In the genomic region with DNA sequence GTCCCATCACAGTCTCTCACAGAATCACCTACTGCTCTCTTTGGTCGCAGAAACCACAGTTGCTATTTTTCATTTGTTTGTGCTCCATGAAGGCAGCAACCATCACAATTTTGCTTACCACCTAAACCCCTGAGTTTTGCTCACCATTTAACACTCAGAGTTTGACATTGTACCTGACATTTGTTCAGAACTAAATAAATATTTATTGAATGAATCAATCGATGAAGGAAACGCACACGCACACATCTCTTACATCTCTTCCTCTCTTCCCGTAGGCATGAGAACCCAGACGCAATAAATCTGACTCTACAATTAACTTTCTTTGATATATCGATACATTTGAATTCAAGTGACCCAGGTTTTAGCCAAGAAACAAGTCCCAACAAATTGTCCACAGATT, we compare ENCODE assay signal across 22 cellular contexts.
DNase-seq lines count a peak whose midpoint lies in the region; ATAC-seq, FAIRE-seq and TF ChIP-seq lines count a peak whose summit lies in the region.
"Had no signal": no experiment of that assay in that cellular context is flagged by ENCODE, and none has a peak within 500 bp of the region (broad histone marks: within the 10 kb centered on the region; RNA-seq: fewer than 3 reads in every experiment).

No MANE protein-coding gene starts in this region.

- peaks cover 10% of the 10 kb centered on the region; the same call in 1 of the 2 replicates for H3K36me3 ChIP-seq in ACC112 (ENCODE audit: insufficient read depth, low read length)
- H3K36me3 ChIP-seq in astrocyte (ENCODE audit: insufficient read depth, low read length): no peaks in the 10 kb centered on the region
- H3K36me3 ChIP-seq in mesenchymal stem cell (ENCODE audit: control insufficient read depth in 1 of 2, insufficient read depth in 2 of 2, low read depth in 1 of 2, low read length in 2 of 2): no peaks in the 10 kb centered on the region

- H2BK12ac ChIP-seq in mesenchymal stem cell (ENCODE audit: low read length in 2 of 2): peak overlapping the region; percentile 4 to 91

- no peak overlapping the region for H3K9ac ChIP-seq in astrocyte (ENCODE audit: low read length)
- H3K9ac ChIP-seq in mesenchymal stem cell (ENCODE audit: low read length): no peak overlapping the region

- no peak for ATAC-seq in GM21381 (IDR thresholded peaks at IDR 0.05; ENCODE audit: unreplicated experiment)
- ATAC-seq in GM18511 (IDR thresholded peaks at IDR 0.05; ENCODE audit: unreplicated experiment): no peak
- ATAC-seq: effector memory CD8-positive, alpha-beta T cell; left cardiac atrium; naive thymus-derived CD4-positive, alpha-beta T cell had no signal

- H3K14ac ChIP-seq in mesenchymal stem cell (ENCODE audit: low read length in 2 of 2): no peak overlapping the region

- H3K9me3 Mint-ChIP-seq in HFFc6 (peaks cover 37% of the 10 kb centered on the region), astrocyte (ENCODE audit: unreplicated experiment) (peaks cover 21% of the 10 kb centered on the region)

- peak overlapping the region; percentile 31 for H2AFZ ChIP-seq in ACC112 (ENCODE audit: low read length, unreplicated experiment)
- H2AFZ ChIP-seq in astrocyte (ENCODE audit: low read depth, low read length): peak overlapping the region; percentile 29
- no peak overlapping the region for H2AFZ ChIP-seq in mesenchymal stem cell (ENCODE audit: low read depth, low read length)

- peaks cover 9% of the 10 kb centered on the region for H3K9me3 ChIP-seq in astrocyte (ENCODE audit: insufficient read depth, low read depth, low read length)
- peaks cover 23% of the 10 kb centered on the region for H3K9me3 ChIP-seq in mesenchymal stem cell (ENCODE audit: control insufficient read depth, low read length)

- H2BK15ac ChIP-seq in mesenchymal stem cell (ENCODE audit: low read depth, poor library complexity, severe bottlenecking): no peak overlapping the region

- H2BK120ac ChIP-seq in mesenchymal stem cell (ENCODE audit: low read depth, low read length): peak overlapping the region; percentile 77

- H3K4me2 ChIP-seq in astrocyte (ENCODE audit: low read length): peak overlapping the region; percentile 47
- H3K4me2 ChIP-seq in mesenchymal stem cell (ENCODE audit: low read length, poor library complexity, severe bottlenecking): no peak overlapping the region

- DNase-seq in HFFc6: no peak
- no peak for DNase-seq in astrocyte (ENCODE audit: low read depth)
- no peak for DNase-seq in mesenchymal stem cell
- DNase-seq in activated CD4-positive, alpha-beta T cell treated with anti-CD3 and anti-CD28 coated beads for 1 hour: no peak
- DNase-seq in NCI-H2081 treated with DMSO at 0.1 percent for 48 hours (lab: John Stamatoyannopoulos, UW): no peak
- DNase-seq: activated CD4-positive, alpha-beta T cell treated with anti-CD3 and anti-CD28 coated beads, Interleukin-2, amount 50 U/mL, for 4 hours; activated CD8-positive, alpha-beta memory T cell treated with anti-CD3 and anti-CD28 coated beads, Interleukin-2, amount 50 U/mL, for 48 hours; activated naive CD8-positive, alpha-beta T cell treated with anti-CD3 and anti-CD28 coated beads for 36 hours; effector memory CD8-positive, alpha-beta T cell; glutamatergic neuron; left cardiac atrium; naive thymus-derived CD4-positive, alpha-beta T cell; NCI-H1092; NCI-H2029 treated with DMSO at 0.1 percent for 48 hours; NCI-H345; NCI-H774; OCI-M1; posterior cingulate gyrus; T-helper 2 cell had no signal

- no peak for TF ChIP-seq CTCF in HFFc6 (IDR thresholded peaks at IDR 0.05)
- TF ChIP-seq CTCF in astrocyte (IDR thresholded peaks at IDR 0.05; ENCODE audit: insufficient read depth, low read depth, low read length): no peak

- H3K36me3 Mint-ChIP-seq in HFFc6 (ENCODE audit: low read depth): peaks cover 53% of the 10 kb centered on the region
- H3K36me3 Mint-ChIP-seq in astrocyte (ENCODE audit: low read depth, unreplicated experiment): peaks cover 5% of the 10 kb centered on the region
- H3K36me3 Mint-ChIP-seq: activated naive CD8-positive, alpha-beta T cell treated with anti-CD3 and anti-CD28 coated beads for 36 hours had no signal

- H3K79me1 ChIP-seq in mesenchymal stem cell (replicated peaks; ENCODE audit: low read length, poor library complexity, severe bottlenecking): no peaks in the 10 kb centered on the region

- peak overlapping the region in 1 of 2 experiments; percentile 3 for H3K4ac ChIP-seq in mesenchymal stem cell (ENCODE audit: low read depth in 1 of 2, low read length in 2 of 2)

- H3K4me3 Mint-ChIP-seq in HFFc6: peak overlapping the region; percentile 71
- H3K4me3 Mint-ChIP-seq in astrocyte (ENCODE audit: unreplicated experiment): no peak overlapping the region
- H3K4me3 Mint-ChIP-seq: activated naive CD8-positive, alpha-beta T cell treated with anti-CD3 and anti-CD28 coated beads for 36 hours; effector memory CD8-positive, alpha-beta T cell; naive thymus-derived CD4-positive, alpha-beta T cell had no signal

- H4K91ac ChIP-seq in mesenchymal stem cell (ENCODE audit: low read length): peak overlapping the region; percentile 91

- H3K4me3 ChIP-seq in ACC112 (ENCODE audit: low read depth, low read length) (no peak overlapping the region), astrocyte (ENCODE audit: insufficient read depth, low read depth, low read length) (no peak overlapping the region), mesenchymal stem cell (ENCODE audit: insufficient read depth in 1 of 2, low read depth in 1 of 2, low read length in 2 of 2) (no peak overlapping the region)

- H3K4me1 ChIP-seq in ACC112 (ENCODE audit: control insufficient read depth, insufficient read depth, low read length, unreplicated experiment): peaks cover 42% of the 10 kb centered on the region
- peaks cover 16% of the 10 kb centered on the region for H3K4me1 ChIP-seq in astrocyte (ENCODE audit: insufficient read depth, low read length)
- peaks cover 3% of the 10 kb centered on the region for H3K4me1 ChIP-seq in mesenchymal stem cell (ENCODE audit: control insufficient read depth, insufficient read depth, low read depth, low read length)

- peak overlapping the region; percentile 84 for H3K27ac Mint-ChIP-seq in HFFc6
- peak overlapping the region; percentile 42 for H3K27ac Mint-ChIP-seq in astrocyte (ENCODE audit: unreplicated experiment)
- H3K27ac Mint-ChIP-seq: activated naive CD8-positive, alpha-beta T cell treated with anti-CD3 and anti-CD28 coated beads for 36 hours; effector memory CD8-positive, alpha-beta T cell had no signal

- FAIRE-seq in astrocyte (lab: Jason Lieb, UNC): no peak

- H3K23ac ChIP-seq in mesenchymal stem cell (ENCODE audit: low read length in 2 of 2): no peak overlapping the region

- H3K27me3 ChIP-seq in ACC112 (ENCODE audit: insufficient read depth, low read length) (no peaks in the 10 kb centered on the region), astrocyte (ENCODE audit: insufficient read depth, low read length) (no peaks in the 10 kb centered on the region), mesenchymal stem cell (ENCODE audit: control insufficient read depth in 1 of 2, insufficient read depth in 1 of 2, low read length in 2 of 2) (no peaks in the 10 kb centered on the region)

- H3K18ac ChIP-seq in mesenchymal stem cell (ENCODE audit: low read depth in 1 of 2, low read length in 2 of 2): peak overlapping the region in 1 of 2 experiments; percentile 4

- peak overlapping the region; percentile 85 for H3K27ac ChIP-seq in ACC112 (ENCODE audit: low read depth, low read length)
- peak overlapping the region; percentile 62 for H3K27ac ChIP-seq in astrocyte (ENCODE audit: low read depth, low read length)
- H3K27ac ChIP-seq in mesenchymal stem cell (ENCODE audit: low read length, poor library complexity, severe bottlenecking): no peak overlapping the region

- H4K8ac ChIP-seq in mesenchymal stem cell (ENCODE audit: low read length): no peak overlapping the region

- H3K27me3 Mint-ChIP-seq in HFFc6 (ENCODE audit: insufficient read depth): peaks cover 6% of the 10 kb centered on the region; the same call in 1 of the 2 replicates
- H3K27me3 Mint-ChIP-seq in astrocyte (ENCODE audit: low read depth, unreplicated experiment): no peaks in the 10 kb centered on the region

- H3K4me1 Mint-ChIP-seq in HFFc6 (ENCODE audit: low read depth) (peaks cover 72% of the 10 kb centered on the region), astrocyte (ENCODE audit: low read depth, unreplicated experiment) (peaks cover 33% of the 10 kb centered on the region)

- H2AK5ac ChIP-seq in mesenchymal stem cell (ENCODE audit: low read length, severe bottlenecking): no peak overlapping the region

- no peak overlapping the region for H2BK5ac ChIP-seq in mesenchymal stem cell (ENCODE audit: low read depth, low read length, poor library complexity, severe bottlenecking)

- WGBS in mesenchymal stem cell: 62% methylated on average over 7 of the region's 7 CpGs

- no peaks in the 10 kb centered on the region for H4K20me1 ChIP-seq in astrocyte (ENCODE audit: insufficient read depth, low read length)

- H3K79me2 ChIP-seq in ACC112 (ENCODE audit: control insufficient read depth, insufficient read depth, low read length, unreplicated experiment) (no peaks in the 10 kb centered on the region), astrocyte (ENCODE audit: insufficient read depth, low read length) (no peaks in the 10 kb centered on the region)
